15 cellular contexts compared by ENCODE assay signal in genomic region chr5:113181853-113182490, GRCh38.
"Had no signal": no experiment of that assay in that cellular context is flagged by ENCODE, and none has a peak within 500 bp of the region (broad histone marks: within the 10 kb centered on the region; RNA-seq: fewer than 3 reads in every experiment).

No MANE protein-coding gene starts in this region.

- H3K27me3 Mint-ChIP-seq: activated T-cell treated with anti-CD3 and anti-CD28 coated beads, Interleukin-2, amount 50 U/mL, for 24 hours had no signal

- H3K4me3 ChIP-seq: coronary artery, ovary, skin epidermis, tibial artery, uterus had no signal

- DNase-seq: activated CD4-positive, alpha-beta T cell treated with anti-CD3 and anti-CD28 coated beads, Interleukin-2, amount 10 ng/mL, durations not matched to agents 7 days and 5 days; activated gamma-delta T cell; activated T-cell treated with anti-CD3 and anti-CD28 coated beads, Interleukin-2, amount 50 U/mL, for 24 hours; caudate nucleus; effector memory CD4-positive, alpha-beta T cell; hypothalamus; ovary; retina; stimulated activated CD4-positive, alpha-beta T cell treated with anti-CD3 and anti-CD28 coated beads, Interleukin-4, amount 100 ng/mL, for 4 hours; T-cell; tibial artery; uterus had no signal

- H3K9me3 ChIP-seq: ovary, tibial artery, uterus had no signal

- H3K27ac Mint-ChIP-seq: activated CD4-positive, alpha-beta T cell treated with anti-CD3 and anti-CD28 coated beads, Interleukin-2, amount 10 ng/mL, durations not matched to agents 7 days and 5 days; activated T-cell treated with anti-CD3 and anti-CD28 coated beads, Interleukin-2, amount 50 U/mL, for 24 hours had no signal

- H3K4me1 Mint-ChIP-seq: activated CD4-positive, alpha-beta T cell treated with anti-CD3 and anti-CD28 coated beads, Interleukin-2, amount 10 ng/mL, durations not matched to agents 7 days and 5 days had no signal

- H3K27me3 ChIP-seq: ovary, tibial artery, uterus had no signal

- H3K4me3 Mint-ChIP-seq: activated CD4-positive, alpha-beta T cell treated with anti-CD3 and anti-CD28 coated beads, Interleukin-2, amount 10 ng/mL, durations not matched to agents 7 days and 5 days; activated T-cell treated with anti-CD3 and anti-CD28 coated beads, Interleukin-2, amount 50 U/mL, for 24 hours; T-cell had no signal

- H3K36me3 ChIP-seq: ovary, tibial artery, uterus had no signal

- H3K4me1 ChIP-seq: uterus had no signal

- H3K27ac ChIP-seq: coronary artery, epithelial cell of prostate, ovary, skin epidermis, tibial artery, uterus had no signal

- H3K9me3 Mint-ChIP-seq: activated CD4-positive, alpha-beta T cell treated with anti-CD3 and anti-CD28 coated beads, Interleukin-2, amount 10 ng/mL, durations not matched to agents 7 days and 5 days; activated T-cell treated with anti-CD3 and anti-CD28 coated beads, Interleukin-2, amount 50 U/mL, for 24 hours; T-cell had no signal
